Comparison of ENCODE assay signal across 12 cellular contexts in genomic region chr7:150875791-150876190, GRCh38. TPM values are rescaled to one million over a fixed set of nuclear protein-coding genes. Genes with fewer than 3 reads are reported as not detected.
DNase-seq lines count a peak whose midpoint lies in the region; ATAC-seq and TF ChIP-seq lines count a peak whose summit lies in the region.
"Had no signal": no experiment of that assay in that cellular context is flagged by ENCODE, and none has a peak within 500 bp of the region (broad histone marks: within the 10 kb centered on the region; RNA-seq: fewer than 3 reads in every experiment).

No MANE protein-coding gene starts in this region.

- H3K4me3 Mint-ChIP-seq in natural killer cell, result no peak overlapping the region
- H3K4me3 Mint-ChIP-seq: T-helper 2 cell treated with Interferon-gamma antibody and Interleukin-4, amounts not matched to agents 5 μg/mL and 100 μg/mL, for 36 hours had no signal

- no peaks in the 10 kb centered on the region for H3K79me2 ChIP-seq in OCI-LY7 (ENCODE audit: insufficient read depth, low read depth, low read length)

- CTCF ChIA-PET in OCI-LY7 (lab: Charles Lee; ENCODE audit: unreplicated experiment), result no interaction called here

- no peak for ATAC-seq in natural killer cell
- ATAC-seq: naive thymus-derived CD4-positive, alpha-beta T cell had no signal

- H3K4me2 ChIP-seq in OCI-LY7 (ENCODE audit: low read length), result no peak overlapping the region

- no peaks in the 10 kb centered on the region for H3K36me3 ChIP-seq in OCI-LY7 (ENCODE audit: insufficient read depth, low read length)

- no peaks in the 10 kb centered on the region for H3K9me2 ChIP-seq in OCI-LY7 (ENCODE audit: insufficient read depth, low read length)

- H3K4me3 ChIP-seq in GM12875 (ENCODE audit: low read depth, low read length) (no peak overlapping the region), OCI-LY7 (ENCODE audit: low read depth, low read length, poor library complexity, severe bottlenecking) (no peak overlapping the region), fibroblast of the aortic adventitia (ENCODE audit: low read depth, low read length) (no peak overlapping the region)

- no peak overlapping the region for H2AFZ ChIP-seq in OCI-LY7 (ENCODE audit: low read length)

- TF ChIP-seq CTCF in GM12875 (IDR thresholded peaks at IDR 0.05; ENCODE audit: borderline replicate concordance, insufficient read depth, low read depth, low read length) (peak; percentile 17; the same call in 1 of the 2 replicates), OCI-LY7 (conservative IDR thresholded peaks at IDR 0.05; ENCODE audit: low read length) (peak; percentile 74), fibroblast of the aortic adventitia (IDR thresholded peaks at IDR 0.05; ENCODE audit: insufficient read depth, low read length) (peak; percentile 11), natural killer cell (IDR thresholded peaks at IDR 0.05) (no peak)

- peaks cover 16% of the 10 kb centered on the region for H3K9me3 ChIP-seq in OCI-LY7 (ENCODE audit: low read length)

- peaks cover 0 to 11% of the 10 kb centered on the region in 2 donors for H3K4me1 Mint-ChIP-seq in natural killer cell

- POLR2A ChIA-PET in OCI-LY7 (lab: Charles Lee), result no interaction called here

- intact Hi-C loops in OCI-LY7 (cut with micrococcal nuclease; ENCODE audit: unreplicated experiment), result loop anchor here (2.0 kb wide), 2 partner anchors 19 to 113 kb away; no protein-coding TSS in a partner anchor
- intact Hi-C loops in natural killer cell (cut with micrococcal nuclease), result no loop called here

- peaks cover 17% of the 10 kb centered on the region for H3K4me1 ChIP-seq in OCI-LY7 (ENCODE audit: insufficient read depth, low read length, poor library complexity, severe bottlenecking)

- H3K9me3 Mint-ChIP-seq in natural killer cell, result peaks cover 5 to 10% of the 10 kb centered on the region in 2 donors

- no peak overlapping the region for H3K27ac Mint-ChIP-seq in natural killer cell
- H3K27ac Mint-ChIP-seq: T-helper 2 cell treated with Interferon-gamma antibody and Interleukin-4, amounts not matched to agents 5 μg/mL and 100 μg/mL, for 36 hours had no signal

- no peaks in the 10 kb centered on the region for H4K20me1 ChIP-seq in OCI-LY7 (ENCODE audit: insufficient read depth, low read length)

- H3K36me3 Mint-ChIP-seq in natural killer cell, result peaks cover 15% of the 10 kb centered on the region

- peaks cover 24 to 48% of the 10 kb centered on the region in 2 donors for H3K27me3 Mint-ChIP-seq in natural killer cell (ENCODE audit: low read depth in 2 of 2)

- BruUV-seq in OCI-LY7 (replicated peaks; lab: Mats Ljungman, UMichigan), result no TSS peak

- no peak overlapping the region for H3K27ac ChIP-seq in OCI-LY7 (ENCODE audit: low read depth, low read length, poor library complexity, severe bottlenecking)

- DNase-seq in DMS 273 (lab: John Stamatoyannopoulos, UW; ENCODE audit: unreplicated experiment) (peak; percentile 56), OCI-LY7 (ENCODE audit: low spot score) (peak; percentile 52), fibroblast of the aortic adventitia (ENCODE audit: low read depth) (no peak), ecto neural progenitor cell (ENCODE audit: low spot score) (no peak), NCI-H1436 (lab: John Stamatoyannopoulos, UW) (no peak), natural killer cell (no peak)
- DNase-seq: activated CD8-positive, alpha-beta memory T cell treated with anti-CD3 and anti-CD28 coated beads, Interleukin-2, amount 50 U/mL, for 48 hours; aorta; naive thymus-derived CD4-positive, alpha-beta T cell had no signal

RNA-seq across cellular contexts. Expression of gene AOC1, which starts 23.5 kb away (rescaled TPM):
- total RNA-seq in OCI-LY7 (2014; rRNA removed; shearing (Covaris generic)), result not detected in 2 replicates
- total RNA-seq in OCI-LY7 (2022) (not detected in 2 replicates), fibroblast of the aortic adventitia (ENCODE audit: low replicate concordance) (not detected in 2 replicates), natural killer cell (not detected)
- total RNA-seq: endothelial cell of umbilical vein had no signal

Comparison
In these comparisons a context has a peak if more than half of its experiments do, and no peak if none do; other contexts are left out.
1. DNase-seq: peak in DMS 273 (single experiment) and OCI-LY7 (single experiment); none in fibroblast of the aortic adventitia (single experiment), ecto neural progenitor cell (single experiment), NCI-H1436 (single experiment) and natural killer cell (single experiment).